Comparison of ENCODE assay signal across 21 cellular contexts in the genomic region with DNA sequence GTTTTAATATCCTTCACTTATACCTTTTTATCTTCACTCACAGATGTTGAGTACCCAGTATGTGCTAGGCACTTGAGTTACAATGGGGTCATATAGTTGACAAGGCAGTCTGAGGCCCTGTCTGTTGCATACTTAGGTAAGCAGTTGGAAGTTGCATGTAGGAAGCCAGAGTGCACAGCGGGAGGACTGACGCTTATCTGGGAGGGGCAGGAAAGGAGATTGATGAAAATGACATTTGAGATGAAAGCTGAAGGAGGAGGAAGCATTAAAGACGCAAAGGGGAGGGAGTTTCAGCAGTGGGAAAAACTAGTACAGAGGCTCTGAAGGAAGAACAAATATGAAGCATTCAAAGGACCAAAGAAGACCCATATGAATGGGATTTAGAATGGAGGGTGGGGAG.
DNase-seq lines count a peak whose midpoint lies in the region; ATAC-seq and TF ChIP-seq lines count a peak whose summit lies in the region.
"Had no signal": no experiment of that assay in that cellular context is flagged by ENCODE, and none has a peak within 500 bp of the region (broad histone marks: within the 10 kb centered on the region; RNA-seq: fewer than 3 reads in every experiment).

No MANE protein-coding gene starts in this region.

- H3K27me3 ChIP-seq in BLaER1 = no peaks in the 10 kb centered on the region
- H3K27me3 ChIP-seq in right lobe of liver = no peaks in the 10 kb centered on the region
- H3K27me3 ChIP-seq in SK-N-SH (ENCODE audit: insufficient read depth) = no peaks in the 10 kb centered on the region; the same call in 1 of the 2 replicates

- POLR2A ChIA-PET in HEK293 (lab: Yijun Ruan, JAX) = no interaction called here
- POLR2A ChIA-PET in SK-N-SH (lab: Yijun Ruan, JAX) = interaction anchor here (0.6 kb wide), 1 partner anchor 880 kb away, joined by 3 read pairs; no protein-coding TSS in a partner anchor

- H3K36me3 ChIP-seq in BLaER1 = no peaks in the 10 kb centered on the region
- no peaks in the 10 kb centered on the region for H3K36me3 ChIP-seq in HEK293 (ENCODE audit: control insufficient read depth in 2 of 2, insufficient read depth in 1 of 2, low read length in 2 of 2)
- H3K36me3 ChIP-seq in right lobe of liver = no peaks in the 10 kb centered on the region
- no peaks in the 10 kb centered on the region for H3K36me3 ChIP-seq in SK-N-SH (replicated peaks in 1 of 2; ENCODE audit: control insufficient read depth in 1 of 2, insufficient read depth in 2 of 2, low read length in 1 of 2)
- H3K36me3 ChIP-seq: BE2C had no signal

- DNase-seq in NCI-H510A treated with DMSO at 0.1 percent for 48 hours (lab: John Stamatoyannopoulos, UW) (peak; percentile 65), left kidney (ENCODE audit: low read depth, low spot score) (peak; percentile 13), right lobe of liver (no peak), SK-N-SH (no peak)
- no peak for DNase-seq in stimulated activated CD4-positive, alpha-beta T cell treated with anti-CD3 and anti-CD28 coated beads, Interleukin-2, amount 100 ng/mL, for 24 hours
- DNase-seq: BE2C; CD4-positive, alpha-beta T cell; COR-L47; DMS79; HFFc6; MM.1S; NCI-H1048; NCI-H146; NCI-H2029; NCI-H2171; Right ventricle myocardium superior; SW 1271 had no signal

- CTCF ChIA-PET in HEK293 (lab: Yijun Ruan, JAX) = interaction anchor here (0.6 to 3.6 kb wide), 7 partner anchors 9 to 797 kb away, joined by 3 to 19 read pairs (median 5); no protein-coding TSS in a partner anchor
- CTCF ChIA-PET in SK-N-SH (lab: Yijun Ruan, JAX) = no interaction called here

- TF ChIP-seq CTCF in HEK293 (tag by site-specific recombination; IDR thresholded peaks at IDR 0.05) (no peak), right lobe of liver (IDR thresholded peaks at IDR 0.05) (no peak), SK-N-SH (IDR thresholded peaks at IDR 0.05) (no peak)

- TF ChIP-seq POLR2A in right lobe of liver (IDR thresholded peaks at IDR 0.05) = no peak

- no peaks in the 10 kb centered on the region for H3K9me2 ChIP-seq in SK-N-SH

- H4K20me1 ChIP-seq in BLaER1 (no peaks in the 10 kb centered on the region), SK-N-SH (ENCODE audit: insufficient read depth) (no peaks in the 10 kb centered on the region)

- H3K79me2 ChIP-seq in SK-N-SH (ENCODE audit: insufficient read depth) = no peaks in the 10 kb centered on the region

- H3K4me2 ChIP-seq in BLaER1 (peak overlapping the region; percentile 79), SK-N-SH (no peak overlapping the region)
- H3K4me2 ChIP-seq: A549 had no signal

- ATAC-seq in right lobe of liver = no peak
- ATAC-seq in HG03378 (IDR thresholded peaks at IDR 0.05; ENCODE audit: unreplicated experiment) = no peak
- ATAC-seq: A549 had no signal

- no peak overlapping the region for H2AFZ ChIP-seq in SK-N-SH (ENCODE audit: low read depth)

- TF ChIP-seq RAD21 in SK-N-SH (IDR thresholded peaks at IDR 0.05; ENCODE audit: low read length) = no peak

- no peak overlapping the region for H3K9ac ChIP-seq in BLaER1
- H3K9ac ChIP-seq in SK-N-SH = no peak overlapping the region

- H3K27ac ChIP-seq in BLaER1 (peak overlapping the region; percentile 69), HEK293 (ENCODE audit: extremely low read depth, low read depth, low read length) (no peak overlapping the region), right lobe of liver (no peak overlapping the region), SK-N-SH (ENCODE audit: low read depth in 2 of 2, low read length in 1 of 2) (no peak overlapping the region)
- H3K27ac ChIP-seq: A549 had no signal

- intact Hi-C loops in right lobe of liver (cut with DNase I) = no loop called here

- H3K9me3 ChIP-seq in BLaER1 = no peaks in the 10 kb centered on the region
- H3K9me3 ChIP-seq in HEK293 (ENCODE audit: control insufficient read depth, insufficient read depth, low read depth, low read length) = no peaks in the 10 kb centered on the region
- no peaks in the 10 kb centered on the region for H3K9me3 ChIP-seq in right lobe of liver
- H3K9me3 ChIP-seq in SK-N-SH = no peaks in the 10 kb centered on the region
- H3K9me3 ChIP-seq: A549, BE2C had no signal

- TF ChIP-seq EP300 in SK-N-SH (IDR thresholded peaks at IDR 0.05; ENCODE audit: borderline replicate concordance in 1 of 2, low read depth in 1 of 2, low read length in 1 of 2) = no peak

- no peaks in the 10 kb centered on the region for H3F3A ChIP-seq in SK-N-SH (replicated peaks; ENCODE audit: insufficient read depth)

- no peak overlapping the region for H3K4me3 ChIP-seq in BLaER1
- no peak overlapping the region for H3K4me3 ChIP-seq in HEK293 (ENCODE audit: low read depth, low read length)
- no peak overlapping the region for H3K4me3 ChIP-seq in right lobe of liver
- no peak overlapping the region for H3K4me3 ChIP-seq in SK-N-SH (ENCODE audit: low read depth in 2 of 2, low read length in 1 of 2)
- H3K4me3 ChIP-seq: A549 had no signal

- peaks cover 72% of the 10 kb centered on the region for H3K4me1 ChIP-seq in BLaER1
- H3K4me1 ChIP-seq in HEK293 (ENCODE audit: control insufficient read depth, insufficient read depth, low read length) = peaks cover 32% of the 10 kb centered on the region
- no peaks in the 10 kb centered on the region for H3K4me1 ChIP-seq in right lobe of liver
- H3K4me1 ChIP-seq in SK-N-SH (ENCODE audit: control insufficient read depth in 1 of 2, insufficient read depth in 2 of 2, low read depth in 1 of 2, low read length in 1 of 2) = no peaks in the 10 kb centered on the region
- H3K4me1 ChIP-seq: A549, BE2C had no signal

- 53% methylated on average over 3 of the region's 3 CpGs for WGBS in right lobe of liver (ENCODE audit: insufficient coverage, low coverage, low lambda C conversion rate, missing lambda C conversion rate)
- WGBS in SK-N-SH (ENCODE audit: low lambda C conversion rate) = 3% methylated on average over 3 of the region's 3 CpGs

TF ChIP-seq in HEK293, 187 proteins besides CTCF, POLR2A, EP300 and RAD21 (continues in another document):
- TF ChIP-seq, protein P1, sequence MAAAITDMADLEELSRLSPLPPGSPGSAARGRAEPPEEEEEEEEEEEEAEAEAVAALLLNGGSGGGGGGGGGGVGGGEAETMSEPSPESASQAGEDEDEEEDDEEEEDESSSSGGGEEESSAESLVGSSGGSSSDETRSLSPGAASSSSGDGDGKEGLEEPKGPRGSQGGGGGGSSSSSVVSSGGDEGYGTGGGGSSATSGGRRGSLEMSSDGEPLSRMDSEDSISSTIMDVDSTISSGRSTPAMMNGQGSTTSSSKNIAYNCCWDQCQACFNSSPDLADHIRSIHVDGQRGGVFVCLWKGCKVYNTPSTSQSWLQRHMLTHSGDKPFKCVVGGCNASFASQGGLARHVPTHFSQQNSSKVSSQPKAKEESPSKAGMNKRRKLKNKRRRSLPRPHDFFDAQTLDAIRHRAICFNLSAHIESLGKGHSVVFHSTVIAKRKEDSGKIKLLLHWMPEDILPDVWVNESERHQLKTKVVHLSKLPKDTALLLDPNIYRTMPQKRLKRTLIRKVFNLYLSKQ (tag by site-specific recombination; IDR thresholded peaks at IDR 0.05; ENCODE audit: borderline replicate concordance) = no peak
- TF ChIP-seq TCF7L2 (IDR thresholded peaks at IDR 0.05; ENCODE audit: borderline replicate concordance, low read depth, low read length) (0 out of 2 replicates have a peak, but pooled peaks have one; percentile 47), ZIC2 (tag by site-specific recombination; IDR thresholded peaks at IDR 0.05) (no peak), ZNF768 (tag by site-specific recombination; IDR thresholded peaks at IDR 0.05) (no peak), TRIM28 (IDR thresholded peaks at IDR 0.05; ENCODE audit: borderline replicate concordance, low read length) (peak; percentile 50; the same call in 1 of the 2 replicates), SCRT1 (tag by site-specific recombination; IDR thresholded peaks at IDR 0.05; ENCODE audit: borderline replicate concordance) (0 out of 2 replicates have a peak, but pooled peaks have one; percentile 10), ZNF830 (tag by site-specific recombination; IDR thresholded peaks at IDR 0.05; ENCODE audit: low read depth) (no peak), ZBTB7A (tag by site-specific recombination; IDR thresholded peaks at IDR 0.05; ENCODE audit: low read depth) (no peak), GLI2 (tag by site-specific recombination; IDR thresholded peaks at IDR 0.05; ENCODE audit: borderline replicate concordance, low read depth) (no peak)

TF ChIP-seq in SK-N-SH, 30 proteins besides CTCF, POLR2A, EP300 and RAD21:
- TF ChIP-seq YY1 (IDR thresholded peaks at IDR 0.05; ENCODE audit: low read depth) (no peak), MEF2A (IDR thresholded peaks at IDR 0.05; ENCODE audit: borderline replicate concordance, low read depth) (no peak), CHD2 (IDR thresholded peaks at IDR 0.05; ENCODE audit: low read length, partially characterized antibody) (no peak), JUND (IDR thresholded peaks at IDR 0.05) (no peak), TCF12 (IDR thresholded peaks at IDR 0.05) (no peak), RFX5 (IDR thresholded peaks at IDR 0.05; ENCODE audit: low read length) (no peak), NRF1 (IDR thresholded peaks at IDR 0.05; ENCODE audit: low read depth, low read length) (no peak), RXRA (IDR thresholded peaks at IDR 0.05; ENCODE audit: borderline replicate concordance, low read depth) (no peak), NFIC (IDR thresholded peaks at IDR 0.05; ENCODE audit: borderline replicate concordance) (no peak)
- TF ChIP-seq, protein P2, sequence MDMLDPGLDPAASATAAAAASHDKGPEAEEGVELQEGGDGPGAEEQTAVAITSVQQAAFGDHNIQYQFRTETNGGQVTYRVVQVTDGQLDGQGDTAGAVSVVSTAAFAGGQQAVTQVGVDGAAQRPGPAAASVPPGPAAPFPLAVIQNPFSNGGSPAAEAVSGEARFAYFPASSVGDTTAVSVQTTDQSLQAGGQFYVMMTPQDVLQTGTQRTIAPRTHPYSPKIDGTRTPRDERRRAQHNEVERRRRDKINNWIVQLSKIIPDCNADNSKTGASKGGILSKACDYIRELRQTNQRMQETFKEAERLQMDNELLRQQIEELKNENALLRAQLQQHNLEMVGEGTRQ (IDR thresholded peaks at IDR 0.05; ENCODE audit: borderline replicate concordance, low read depth, low read length) = no peak
- TF ChIP-seq, protein P3, sequence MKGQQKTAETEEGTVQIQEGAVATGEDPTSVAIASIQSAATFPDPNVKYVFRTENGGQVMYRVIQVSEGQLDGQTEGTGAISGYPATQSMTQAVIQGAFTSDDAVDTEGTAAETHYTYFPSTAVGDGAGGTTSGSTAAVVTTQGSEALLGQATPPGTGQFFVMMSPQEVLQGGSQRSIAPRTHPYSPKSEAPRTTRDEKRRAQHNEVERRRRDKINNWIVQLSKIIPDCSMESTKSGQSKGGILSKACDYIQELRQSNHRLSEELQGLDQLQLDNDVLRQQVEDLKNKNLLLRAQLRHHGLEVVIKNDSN (IDR thresholded peaks at IDR 0.05; ENCODE audit: borderline replicate concordance, low read depth) = no peak

Comparison
In these comparisons a context has a peak if more than half of its experiments do, and no peak if none do; other contexts are left out.
1. DNase-seq: peak in NCI-H510A treated with DMSO at 0.1 percent for 48 hours (single experiment) and left kidney (single experiment); none in right lobe of liver (0 of 3), stimulated activated CD4-positive, alpha-beta T cell treated with anti-CD3 and anti-CD28 coated beads, Interleukin-2, amount 100 ng/mL, for 24 hours (0 of 2) and SK-N-SH (single experiment).